Comparison of ENCODE assay signal across 8 cellular contexts in genomic region chr21:31347435-31348032, GRCh38. TPM values are rescaled to one million over a fixed set of nuclear protein-coding genes. Genes with fewer than 3 reads are reported as not detected.
DNase-seq lines count a peak whose midpoint lies in the region; ATAC-seq, FAIRE-seq and TF ChIP-seq lines count a peak whose summit lies in the region.

No MANE protein-coding gene starts in this region.

- H3K9me3 ChIP-seq in adrenal gland (replicated peaks in 1 of 3) (no peaks in the 10 kb centered on the region), HepG2 (ENCODE audit: low read length) (no peaks in the 10 kb centered on the region)

- in situ Hi-C loops in HepG2 (cut with HindIII; ENCODE audit: extremely low pct_ligation_motif_present, low pct_unique_long_range_greater_than_20kb) = loop anchor here (10.0 kb wide), 1 partner anchor 237 kb away; no protein-coding TSS in a partner anchor

- H3K79me2 ChIP-seq in HepG2 (ENCODE audit: insufficient read depth, low read length) = no peaks in the 10 kb centered on the region

- H3K9ac ChIP-seq in HepG2 (ENCODE audit: insufficient read depth, low read depth, low read length) = no peak overlapping the region

- H3K36me3 Mint-ChIP-seq in CD14-positive monocyte = no peaks in the 10 kb centered on the region

- CTCF ChIA-PET in HepG2 (lab: Yijun Ruan, JAX; ENCODE audit: low intra/inter-chr PET ratio, low total read pairs) = interaction anchor here (2.6 kb wide), 1 partner anchor 233 kb away, joined by 14 read pairs; no protein-coding TSS in a partner anchor

- H3K4me3 Mint-ChIP-seq in CD14-positive monocyte = no peak overlapping the region

- peaks cover 18 to 28% (median 22%) of the 10 kb centered on the region in 3 donors for H3K27me3 Mint-ChIP-seq in CD14-positive monocyte (ENCODE audit: low read depth in 3 of 3)

- H3K4me3 ChIP-seq in adrenal gland = no peak overlapping the region
- H3K4me3 ChIP-seq in HepG2 (replicated peaks in 1 of 3; ENCODE audit: insufficient read depth in 1 of 3, low read depth in 2 of 3, low read length in 3 of 3) = no peak overlapping the region

- 42 to 55% (median 43%) methylated on average over 15 of the region's 15 CpGs for WGBS in adrenal gland, 4 donors
- WGBS in HepG2 (ENCODE audit: low lambda C conversion rate) = 1% methylated on average over 15 of the region's 15 CpGs

- H3K27me3 ChIP-seq in adrenal gland = peaks cover 5% of the 10 kb centered on the region
- H3K27me3 ChIP-seq in HepG2 (ENCODE audit: control insufficient read depth in 1 of 2, insufficient read depth in 2 of 2, low read length in 2 of 2) = peaks cover 0 to 20% of the 10 kb centered on the region in 2 experiments; a peak in 2 of 5 replicates

- peak; percentile 50 for TF ChIP-seq RAD21 in Ishikawa (IDR thresholded peaks at IDR 0.05; ENCODE audit: low read depth)
- TF ChIP-seq RAD21 in HepG2 (CRISPR knock-in tag; IDR thresholded peaks at IDR 0.05) = peak; percentile 29; the same call in 1 of the 2 replicates

- peak; percentile 65 for FAIRE-seq in HepG2 (lab: Jason Lieb, UNC)

- peaks cover 0 to 7% (median 0%) of the 10 kb centered on the region in 7 donors for H3K9me3 Mint-ChIP-seq in CD14-positive monocyte

- H3K27ac ChIP-seq in adrenal gland = no peak overlapping the region
- H3K27ac ChIP-seq in HepG2 (ENCODE audit: extremely low read length, insufficient read depth, low read length) = no peak overlapping the region

- no peak overlapping the region for H3K4me2 ChIP-seq in HepG2 (ENCODE audit: low read depth, low read length)

- peak; percentile 40 for TF ChIP-seq CTCF in CD14-positive monocyte (IDR thresholded peaks at IDR 0.05)
- TF ChIP-seq CTCF in adrenal gland (IDR thresholded peaks at IDR 0.05) = peak in 5 of 6 experiments; percentile 12 to 45 (median 36)
- peak; percentile 52 for TF ChIP-seq CTCF in HepG2 (CRISPR knock-in tag; IDR thresholded peaks at IDR 0.05)

- POLR2A ChIA-PET in HepG2 (lab: Yijun Ruan, JAX) = no interaction called here

- H4K20me1 ChIP-seq in HepG2 (ENCODE audit: insufficient read depth, low read length) = no peaks in the 10 kb centered on the region

- DNase-seq in CD14-positive monocyte (ENCODE audit: low spot score) = no peak
- no peak for DNase-seq in adrenal gland
- DNase-seq in HepG2 (ENCODE audit: low spot score) = peak; percentile 38
- DNase-seq in activated naive CD4-positive, alpha-beta T cell treated with Interleukin-2 at 50 U/mL for 16 hours = no peak

- H2AFZ ChIP-seq in HepG2 (ENCODE audit: low read length) = no peak overlapping the region

- no peak for TF ChIP-seq EP300 in Ishikawa (IDR thresholded peaks at IDR 0.05; ENCODE audit: borderline replicate concordance)
- no peak for TF ChIP-seq EP300 in HepG2 (IDR thresholded peaks at IDR 0.05; ENCODE audit: low read depth in 2 of 2, low read length in 2 of 2)
- TF ChIP-seq EP300 in HepG2 (CRISPR knock-in tag; IDR thresholded peaks at IDR 0.05; ENCODE audit: borderline replicate concordance) = no peak

- H3K4me1 ChIP-seq in adrenal gland (replicated peaks in 1 of 2) = no peaks in the 10 kb centered on the region
- H3K4me1 ChIP-seq in HepG2 (ENCODE audit: insufficient read depth, low read length) = no peaks in the 10 kb centered on the region

- H3K27ac Mint-ChIP-seq in CD14-positive monocyte = no peak overlapping the region

- H3K36me3 ChIP-seq in adrenal gland (replicated peaks in 1 of 2) (no peaks in the 10 kb centered on the region), HepG2 (replicated peaks in 1 of 2; ENCODE audit: control insufficient read depth in 1 of 2, insufficient read depth in 2 of 2, low read length in 2 of 2) (no peaks in the 10 kb centered on the region)

- TF ChIP-seq POLR2A in adrenal gland (IDR thresholded peaks at IDR 0.05) = no peak
- TF ChIP-seq POLR2A in HepG2 (IDR thresholded peaks at IDR 0.05; ENCODE audit: insufficient read depth in 1 of 2, low read depth in 2 of 2, low read length in 2 of 2) = no peak

- ATAC-seq in HepG2 (peak; percentile 74), HG02678 (IDR thresholded peaks at IDR 0.05; ENCODE audit: unreplicated experiment) (no peak), HG02852 (IDR thresholded peaks at IDR 0.05; ENCODE audit: unreplicated experiment) (no peak), HG03159 (IDR thresholded peaks at IDR 0.05; ENCODE audit: unreplicated experiment) (no peak)

- H3K4me1 Mint-ChIP-seq in CD14-positive monocyte = peaks cover 23% of the 10 kb centered on the region

- intact Hi-C loops in CD14-positive monocyte (cut with micrococcal nuclease) (loop anchor here (10.0 kb wide), 1 partner anchor 97 kb away; no protein-coding TSS in a partner anchor), adrenal gland (cut with DNase I) (no loop called here), HepG2 (cut with micrococcal nuclease; ENCODE audit: unreplicated experiment) (loop anchor here (1.0 to 2.0 kb wide), 3 partner anchors 149 to 257 kb away; no protein-coding TSS in a partner anchor)

- BruUV-seq in HepG2 (replicated peaks; lab: Mats Ljungman, UMichigan) = no TSS peak

TF ChIP-seq in Ishikawa, 13 proteins besides CTCF, POLR2A, EP300 and RAD21:
- TF ChIP-seq TCF12 (IDR thresholded peaks at IDR 0.05; ENCODE audit: low read depth) (no peak), TEAD4 (IDR thresholded peaks at IDR 0.05) (no peak), CEBPB (IDR thresholded peaks at IDR 0.05) (no peak), EGR1 (IDR thresholded peaks at IDR 0.05) (no peak), NFIC (IDR thresholded peaks at IDR 0.05) (no peak), USF1 (IDR thresholded peaks at IDR 0.05) (no peak), ZBTB7A (IDR thresholded peaks at IDR 0.05; ENCODE audit: low read depth) (no peak)

TF ChIP-seq in HepG2, 621 proteins besides CTCF, POLR2A, EP300 and RAD21 (continues in another document):
- TF ChIP-seq STAG1 (CRISPR knock-in tag; IDR thresholded peaks at IDR 0.05) (peak; percentile 42), DDIT3 (CRISPR knock-in tag; IDR thresholded peaks at IDR 0.05) (no peak), E2F2 (CRISPR knock-in tag; IDR thresholded peaks at IDR 0.05; ENCODE audit: borderline replicate concordance) (no peak), THAP8 (CRISPR knock-in tag; IDR thresholded peaks at IDR 0.05; ENCODE audit: borderline replicate concordance) (no peak), BORCS8-MEF2B (CRISPR knock-in tag; IDR thresholded peaks at IDR 0.05) (no peak), SMC3 (IDR thresholded peaks at IDR 0.05; ENCODE audit: low read length) (peak; percentile 54; the same call in 1 of the 2 replicates), MED1 (CRISPR knock-in tag; IDR thresholded peaks at IDR 0.05) (no peak)

RNA-seq across cellular contexts. Expression of gene TIAM1, which starts 3.5 kb away (rescaled TPM):
- polyA plus RNA-seq in CD14-positive monocyte (10 to 100 TPM; 17.7 to 45.3 TPM), adrenal gland (10 to 100 TPM in 2 of 3 donors, 1 to 10 TPM in 1; 7.4 to 20.8 (median 18.9) TPM), HepG2 (2011; rRNA removed) (0.13 and 0.24 TPM in 2 replicates)
- total RNA-seq in adrenal gland (10 to 100 TPM in 5 of 8 donors, 1 to 10 TPM in 3; 6.5 to 33.3 (median 16.4) TPM), HepG2 (2016; rRNA removed; fragmentation: Illumina TruSeq; extraction: Trizol) (0.07 and 0.24 TPM in 2 replicates)
- total RNA-seq in HepG2 (2016; cell fraction: cytosol; rRNA removed; fragmentation: Illumina TruSeq; extraction: Trizol; ENCODE audit: low read depth) = 0.09 TPM in 1 of 2 replicates, not detected in the other
- total RNA-seq in HepG2 (2016; cell fraction: insoluble cytoplasmic fraction; rRNA removed; fragmentation: Illumina TruSeq; extraction: Trizol) = 0.11 and 0.16 TPM in 2 replicates
- 0.06 and 0.21 TPM in 2 replicates for total RNA-seq in HepG2 (2016; cell fraction: membrane; rRNA removed; fragmentation: Illumina TruSeq; extraction: Trizol)
- 0.13 and 0.16 TPM in 2 replicates for total RNA-seq in HepG2 (2016; cell fraction: nucleus; rRNA removed; fragmentation: Illumina TruSeq; extraction: Trizol)
- polyA plus RNA-seq in HepG2 (2011; cell fraction: cytosol; rRNA removed) = 0.08 and 0.10 TPM in 2 replicates
- polyA plus RNA-seq in HepG2 (2011; cell fraction: nucleus; rRNA removed) = 0.32 and 0.62 TPM in 2 replicates
- 0.25 and 0.35 TPM in 2 replicates for polyA plus RNA-seq in HepG2 (2012)
- polyA plus RNA-seq in HepG2 (2016; cell fraction: cytosol; fragmentation: Illumina TruSeq; extraction: Trizol; ENCODE audit: low read depth) = not detected in 2 replicates
- polyA plus RNA-seq in HepG2 (2016; cell fraction: insoluble cytoplasmic fraction; fragmentation: Illumina TruSeq; extraction: Trizol; ENCODE audit: low read depth) = 0.28 TPM in 1 of 2 replicates, not detected in the other
- not detected in 2 replicates for polyA plus RNA-seq in HepG2 (2016; cell fraction: membrane; fragmentation: Illumina TruSeq; extraction: Trizol; ENCODE audit: low read depth)
- 0.13 TPM in 1 of 2 replicates, not detected in the other for polyA plus RNA-seq in HepG2 (2016; cell fraction: nucleus; fragmentation: Illumina TruSeq; extraction: Trizol; ENCODE audit: insufficient read depth, low read depth)
- polyA minus RNA-seq in HepG2 (2011; rRNA and poly(A)+ RNA removed; ENCODE audit: low replicate concordance) = 0.88 TPM in 1 of 2 replicates, not detected in the other
- polyA minus RNA-seq in HepG2 (2011; cell fraction: cytosol; rRNA and poly(A)+ RNA removed) = 0.30 TPM in 1 of 2 replicates, not detected in the other
- 1.1 and 1.2 TPM in 2 replicates for polyA minus RNA-seq in HepG2 (2011; cell fraction: nucleus; rRNA and poly(A)+ RNA removed)

Comparison
In these comparisons a context has a peak if more than half of its experiments do, and no peak if none do; other contexts are left out.
1. RNA of gene TIAM1, which starts 3.5 kb away (polyA plus RNA-seq): 17.7 to 45.3 TPM in CD14-positive monocyte and 7.4 to 20.8 TPM in adrenal gland; 0.08 to 0.62 TPM in HepG2; every median in the first group is over 4 times any median in the second.
2. intact Hi-C loops: an anchor here in CD14-positive monocyte (10.0 kb wide) and HepG2 (1.0 to 2.0 kb wide); none called in adrenal gland.
3. Peak in every context shown above with its lines, with median percentiles within 50 percentile points of each other: CTCF ChIP-seq.